Comparison of ENCODE assay signal across 16 cellular contexts in genomic region chr5:96741911-96742310, GRCh38.
DNase-seq lines count a peak whose midpoint lies in the region; ATAC-seq, FAIRE-seq and TF ChIP-seq lines count a peak whose summit lies in the region.
"Had no signal": no experiment of that assay in that cellular context is flagged by ENCODE, and none has a peak within 500 bp of the region (broad histone marks: within the 10 kb centered on the region; RNA-seq: fewer than 3 reads in every experiment).

No MANE protein-coding gene starts in this region.

- H2AFZ ChIP-seq in K562 (ENCODE audit: low read depth, low read length), result peak overlapping the region; percentile 73

- H3K27ac ChIP-seq in K562 (ENCODE audit: extremely low read depth, low read depth, low read length), result peak overlapping the region; percentile 85

- BruUV-seq in K562 (replicated peaks; lab: Mats Ljungman, UMichigan), result no TSS peak

- no peaks in the 10 kb centered on the region for H3K27me3 ChIP-seq in K562 (ENCODE audit: control insufficient read depth in 2 of 2, insufficient read depth in 2 of 2, low read length in 2 of 2)

- no peaks in the 10 kb centered on the region for H3K9me1 ChIP-seq in K562 (ENCODE audit: control insufficient read depth, insufficient read depth, low read length)

- H3K36me3 ChIP-seq in K562 (ENCODE audit: control insufficient read depth, insufficient read depth, low read length) (peaks cover 73% of the 10 kb centered on the region), mucosa of descending colon (ENCODE audit: low read depth) (no peaks in the 10 kb centered on the region)

- peak overlapping the region; percentile 76 for H3K4me2 ChIP-seq in K562 (ENCODE audit: insufficient read depth, low read length)

- peaks cover 10 to 44% of the 10 kb centered on the region in 2 experiments for H3K4me1 ChIP-seq in K562 (replicated peaks in 1 of 2; ENCODE audit: control insufficient read depth in 2 of 2, insufficient read depth in 2 of 2, low read length in 2 of 2)
- no peaks in the 10 kb centered on the region for H3K4me1 ChIP-seq in mucosa of descending colon (ENCODE audit: low read depth)
- H3K4me1 ChIP-seq: HAP-1 had no signal

- peaks cover 11% of the 10 kb centered on the region; the same call in 2 of the 3 replicates for H3K79me2 ChIP-seq in K562 (ENCODE audit: control insufficient read depth, insufficient read depth, low read length)

- peak; percentile 75 for TF ChIP-seq POLR2A in K562 (conservative IDR thresholded peaks at IDR 0.05)

- POLR2A ChIA-PET in K562 (lab: Yijun Ruan, JAX), result interaction anchor here (0.8 to 1.5 kb wide), 6 partner anchors 8 to 441 kb away, joined by 3 to 8 read pairs (median 4); partner anchors contain the start of genes ERAP1 and RIOK2

- H3K9me3 ChIP-seq in K562 (replicated peaks; ENCODE audit: control insufficient read depth, insufficient read depth, low read depth, low read length) (peaks cover 2% of the 10 kb centered on the region; the same call in 1 of the 2 replicates), mucosa of descending colon (no peaks in the 10 kb centered on the region)
- H3K9me3 ChIP-seq: HAP-1 had no signal

- peak overlapping the region in 1 of 2 experiments; percentile 66; a peak in 2 of 4 replicates for H3K9ac ChIP-seq in K562 (ENCODE audit: insufficient read depth in 1 of 2, low read depth in 2 of 2, low read length in 2 of 2)

- TF ChIP-seq EP300 in K562 (IDR thresholded peaks at IDR 0.05; ENCODE audit: low read length), result peak; percentile 85

- FAIRE-seq in K562 (lab: Jason Lieb, UNC), result peak; percentile 99
- FAIRE-seq: endometrium had no signal

- H3K4me3 ChIP-seq in K562 (peak overlapping the region; percentile 28; the same call in 1 of the 2 replicates), mucosa of descending colon (no peak overlapping the region)
- H3K4me3 ChIP-seq: HAP-1 had no signal

- in situ Hi-C loops in K562 (cut with MboI), result no loop called here

- 0% methylated on average over 3 of the region's 3 CpGs for whole genome bisulfite sequencing in K562 (ENCODE audit: insufficient coverage, low coverage, missing lambda C conversion rate)

- ATAC-seq in Right ventricle myocardium inferior (peak; percentile 96), K562 (peak; percentile 95), mucosa of descending colon (peak; percentile 57), HG03139 (IDR thresholded peaks at IDR 0.05; ENCODE audit: unreplicated experiment) (no peak), GM21390 (IDR thresholded peaks at IDR 0.05; ENCODE audit: unreplicated experiment) (no peak)
- ATAC-seq: natural killer cell, PC-3 had no signal

- no peaks in the 10 kb centered on the region for H4K20me1 ChIP-seq in K562 (replicated peaks; ENCODE audit: control insufficient read depth, insufficient read depth, low read length)

- CTCF ChIA-PET in K562 (lab: Yijun Ruan, JAX; ENCODE audit: low intra/inter-chr PET ratio), result no interaction called here

- intact Hi-C loops in Right ventricle myocardium inferior (cut with DNase I), result loop anchor here (5.0 to 10.0 kb wide), 3 partner anchors 80 to 397 kb away; partner anchors contain the start of gene CAST
- intact Hi-C loops in cardiac septum (cut with DNase I), result loop anchor here (1.0 to 10.0 kb wide), 5 partner anchors 40 to 397 kb away; partner anchors contain the start of genes CAST, ERAP1 and LNPEP
- intact Hi-C loops in K562 (cut with micrococcal nuclease), result loop anchor here (1.0 to 5.0 kb wide), 4 partner anchors 25 to 193 kb away; no protein-coding TSS in a partner anchor
- intact Hi-C loops in mucosa of descending colon (cut with DNase I, micrococcal nuclease), result no loop called here

- DNase-seq in Right ventricle myocardium inferior (ENCODE audit: missing footprints) (no peak), cardiac septum (ENCODE audit: low spot score) (no peak), K562 (ENCODE audit: extremely low read depth in 1 of 4, low spot score in 3 of 4) (peak; percentile 36 to 93 (median 63)), mucosa of descending colon (no peak), KG1 (lab: John Stamatoyannopoulos, UW) (no peak), DMS153 (lab: John Stamatoyannopoulos, UW) (no peak)
- DNase-seq: aorta, DMS 273 treated with DMSO at 0.1 percent for 48 hours, foreskin fibroblast, natural killer cell, NCI-H1436 treated with DMSO at 0.1 percent for 48 hours, PC-3 had no signal

- no peak for TF ChIP-seq RAD21 in K562 (CRISPR knock-in tag; conservative IDR thresholded peaks at IDR 0.05 in 1 of 2, IDR thresholded peaks at IDR 0.05 in 1 of 2)

- no peak for TF ChIP-seq CTCF in K562 (IDR thresholded peaks at IDR 0.05 in 2 of 3, conservative IDR thresholded peaks at IDR 0.05 in 1 of 3; ENCODE audit: insufficient read depth in 2 of 3, low read depth in 1 of 3, low read length in 3 of 3)
- no peak for TF ChIP-seq CTCF in mucosa of descending colon (IDR thresholded peaks at IDR 0.05)

TF ChIP-seq in K562, 482 proteins besides CTCF, POLR2A, EP300 and RAD21 (continues in another document):
- TF ChIP-seq ZBTB12 (CRISPR knock-in tag; IDR thresholded peaks at IDR 0.05) (no peak), NCOA1 (IDR thresholded peaks at IDR 0.05; ENCODE audit: low read depth) (peak; percentile 43; the same call in 1 of the 2 replicates), ZKSCAN8 (CRISPR knock-in tag; IDR thresholded peaks at IDR 0.05) (no peak), HMG20B (CRISPR knock-in tag; IDR thresholded peaks at IDR 0.05) (no peak), HNRNPUL1 (IDR thresholded peaks at IDR 0.05; ENCODE audit: low read length) (no peak), ZNF398 (CRISPR knock-in tag; IDR thresholded peaks at IDR 0.05) (no peak), EGR1 (conservative IDR thresholded peaks at IDR 0.05) (peak; percentile 47), ZBTB7A (IDR thresholded peaks at IDR 0.05; ENCODE audit: borderline replicate concordance, control insufficient read depth, low read depth, low read length) (peak; percentile 37; the same call in 1 of the 2 replicates), ARID1B (IDR thresholded peaks at IDR 0.05) (peak; percentile 76), ZNF766 (CRISPR knock-in tag; conservative IDR thresholded peaks at IDR 0.05) (peak; percentile 67), RHOXF2B (CRISPR knock-in tag; conservative IDR thresholded peaks at IDR 0.05) (no peak), ZBTB9 (CRISPR knock-in tag; IDR thresholded peaks at IDR 0.05) (no peak), ZNF696 (CRISPR knock-in tag; conservative IDR thresholded peaks at IDR 0.05) (no peak), ATF7 (IDR thresholded peaks at IDR 0.05) (peak; percentile 39; the same call in 1 of the 2 replicates), BRF1 (IDR thresholded peaks at IDR 0.05; ENCODE audit: borderline replicate concordance, extremely low read depth, insufficient read length) (no peak), CREBBP (IDR thresholded peaks at IDR 0.05; ENCODE audit: low read depth, low read length) (no peak), SIX5 (IDR thresholded peaks at IDR 0.05; ENCODE audit: borderline replicate concordance in 1 of 2, insufficient read depth in 1 of 2, low read depth in 1 of 2, low read length in 2 of 2) (no peak), E2F6 (IDR thresholded peaks at IDR 0.05; ENCODE audit: borderline replicate concordance in 1 of 2, extremely low read depth in 1 of 2, insufficient read depth in 1 of 2, insufficient read length in 1 of 2, low read depth in 1 of 2, low read length in 1 of 2, poor library complexity in 1 of 2, severe bottlenecking in 1 of 2) (peak in 1 of 2 experiments; percentile 34), ZNF146 (CRISPR knock-in tag; IDR thresholded peaks at IDR 0.05; ENCODE audit: unreplicated experiment) (no peak), FOXM1 (IDR thresholded peaks at IDR 0.05; ENCODE audit: low read depth) (peak; percentile 65; the same call in 1 of the 2 replicates), FOXM1 (CRISPR knock-in tag; IDR thresholded peaks at IDR 0.05; ENCODE audit: low read depth) (no peak)

Comparison
In these comparisons a context has a peak if more than half of its experiments do, and no peak if none do; other contexts are left out.
1. ATAC-seq: peak in Right ventricle myocardium inferior (single experiment), K562 (single experiment) and mucosa of descending colon (single experiment); none in HG03139 (single experiment) and GM21390 (single experiment).
2. DNase-seq: peak in K562 (4 of 4); none in Right ventricle myocardium inferior (single experiment), cardiac septum (single experiment), mucosa of descending colon (0 of 3), KG1 (single experiment) and DMS153 (single experiment).
3. intact Hi-C loops: an anchor here in Right ventricle myocardium inferior (5.0 to 10.0 kb wide), cardiac septum (1.0 to 10.0 kb wide) and K562 (1.0 to 5.0 kb wide); none called in mucosa of descending colon.